31 cellular contexts compared by ENCODE assay signal in genomic region chr3:100614941-100615340, GRCh38. TPM values are rescaled to one million over a fixed set of nuclear protein-coding genes. Genes with fewer than 3 reads are reported as not detected.
DNase-seq lines count a peak whose midpoint lies in the region; ATAC-seq and TF ChIP-seq lines count a peak whose summit lies in the region.
"Had no signal": no experiment of that assay in that cellular context is flagged by ENCODE, and none has a peak within 500 bp of the region (broad histone marks: within the 10 kb centered on the region; RNA-seq: fewer than 3 reads in every experiment).

No MANE protein-coding gene starts in this region.

- H2BK5ac ChIP-seq in neuronal stem cell (ENCODE audit: low read length), result no peak overlapping the region

- no peaks in the 10 kb centered on the region for H3K27me3 ChIP-seq in colonic mucosa
- H3K27me3 ChIP-seq in right lobe of liver, result no peaks in the 10 kb centered on the region
- no peaks in the 10 kb centered on the region for H3K27me3 ChIP-seq in neuronal stem cell (ENCODE audit: control insufficient read depth in 3 of 3, insufficient read depth in 3 of 3, low read depth in 1 of 3, low read length in 3 of 3)

- TF ChIP-seq CTCF in colonic mucosa (IDR thresholded peaks at IDR 0.05) (no peak), right lobe of liver (IDR thresholded peaks at IDR 0.05) (no peak)
- no peak for TF ChIP-seq CTCF in activated CD8-positive, alpha-beta T cell treated with anti-CD3 and anti-CD28 coated beads for 36 hours (IDR thresholded peaks at IDR 0.05)

- no peaks in the 10 kb centered on the region for H3K79me1 ChIP-seq in neuronal stem cell (ENCODE audit: low read depth, low read length)

- H2AK5ac ChIP-seq in neuronal stem cell (ENCODE audit: low read depth, low read length), result no peak overlapping the region

- no peaks in the 10 kb centered on the region for H3K36me3 ChIP-seq in colonic mucosa
- H3K36me3 ChIP-seq in right lobe of liver, result no peaks in the 10 kb centered on the region
- H3K36me3 ChIP-seq in neuronal stem cell (replicated peaks in 1 of 2; ENCODE audit: control insufficient read depth in 2 of 2, insufficient read depth in 2 of 2, low read length in 2 of 2), result no peaks in the 10 kb centered on the region
- H3K36me3 ChIP-seq: spleen, upper lobe of right lung had no signal

- H2AFZ ChIP-seq in neuronal stem cell (ENCODE audit: low read length), result no peak overlapping the region
- H2AFZ ChIP-seq: GM23338 had no signal

- no peak overlapping the region for H3K27ac Mint-ChIP-seq in activated CD8-positive, alpha-beta T cell treated with anti-CD3 and anti-CD28 coated beads for 36 hours
- H3K27ac Mint-ChIP-seq: activated naive CD4-positive, alpha-beta T cell treated with anti-CD3 and anti-CD28 coated beads, Interleukin-2, amount 50 U/mL, for 72 hours; GM23338; natural killer cell; stimulated activated effector memory CD8-positive, alpha-beta T cell treated with anti-CD3 and anti-CD28 coated beads, Interleukin-12 subunit alpha, Interleukin-12 subunit beta, amount 100 ng/mL, for 72 hours had no signal

- H3K27me3 Mint-ChIP-seq in activated CD8-positive, alpha-beta T cell treated with anti-CD3 and anti-CD28 coated beads for 36 hours, result peaks cover 14% of the 10 kb centered on the region

- POLR2A ChIA-PET in activated CD8-positive, alpha-beta T cell treated with anti-CD3 and anti-CD28 coated beads for 36 hours (lab: Charles Lee), result interaction anchor here (0.5 kb wide), 1 partner anchor 79 kb away, joined by 3 read pairs; no protein-coding TSS in a partner anchor

- H2BK15ac ChIP-seq in neuronal stem cell (ENCODE audit: low read length), result no peak overlapping the region

- H3K4me1 ChIP-seq in colonic mucosa, result no peaks in the 10 kb centered on the region
- peaks cover 0 to 17% (median 0%) of the 10 kb centered on the region in 4 donors for H3K4me1 ChIP-seq in right lobe of liver
- peaks cover 0 to 6% of the 10 kb centered on the region in 2 donors for H3K4me1 ChIP-seq in neuronal stem cell (ENCODE audit: control insufficient read depth in 2 of 2, insufficient read depth in 1 of 2, low read depth in 1 of 2, low read length in 2 of 2)
- H3K4me1 ChIP-seq: spleen, upper lobe of right lung had no signal

- no peak overlapping the region for H3K14ac ChIP-seq in neuronal stem cell (ENCODE audit: low read length)

- peaks cover 1% of the 10 kb centered on the region for H3K9me3 Mint-ChIP-seq in activated CD8-positive, alpha-beta T cell treated with anti-CD3 and anti-CD28 coated beads for 36 hours
- H3K9me3 Mint-ChIP-seq: GM23338; stimulated activated effector memory CD8-positive, alpha-beta T cell treated with anti-CD3 and anti-CD28 coated beads, Interleukin-12 subunit alpha, Interleukin-12 subunit beta, amount 100 ng/mL, for 72 hours had no signal

- no peaks in the 10 kb centered on the region for H3K9me3 ChIP-seq in colonic mucosa
- H3K9me3 ChIP-seq in right lobe of liver, result no peaks in the 10 kb centered on the region
- H3K9me3 ChIP-seq in neuronal stem cell (replicated peaks in 1 of 2; ENCODE audit: control insufficient read depth in 2 of 2, insufficient read depth in 1 of 2, low read depth in 1 of 2, low read length in 2 of 2), result no peaks in the 10 kb centered on the region
- H3K9me3 ChIP-seq: spleen, upper lobe of right lung had no signal

- H3K9ac ChIP-seq in colonic mucosa (ENCODE audit: low read depth in 2 of 2, low read length in 2 of 2) (no peak overlapping the region), neuronal stem cell (ENCODE audit: low read depth, low read length, poor library complexity) (no peak overlapping the region)

- no peak for TF ChIP-seq POLR2A in right lobe of liver (IDR thresholded peaks at IDR 0.05)

- peaks cover 2% of the 10 kb centered on the region for H3K4me1 Mint-ChIP-seq in activated CD8-positive, alpha-beta T cell treated with anti-CD3 and anti-CD28 coated beads for 36 hours (ENCODE audit: low read depth)
- H3K4me1 Mint-ChIP-seq: natural killer cell; stimulated activated effector memory CD8-positive, alpha-beta T cell treated with anti-CD3 and anti-CD28 coated beads, Interleukin-12 subunit alpha, Interleukin-12 subunit beta, amount 100 ng/mL, for 72 hours had no signal

- DNase-seq in SKM-1 (lab: John Stamatoyannopoulos, UW; ENCODE audit: unreplicated experiment), result peak; percentile 24
- no peak for DNase-seq in SKM-1 treated with dmso at 0.1 percent for 144 hours (lab: John Stamatoyannopoulos, UW; ENCODE audit: unreplicated experiment)
- DNase-seq in colonic mucosa, result no peak
- no peak for DNase-seq in right lobe of liver
- DNase-seq in neuronal stem cell (ENCODE audit: low spot score), result no peak
- no peak for DNase-seq in activated CD8-positive, alpha-beta T cell treated with anti-CD3 and anti-CD28 coated beads for 36 hours
- DNase-seq: activated CD4-positive, alpha-beta T cell treated with anti-CD3 and anti-CD28 coated beads, Interleukin-2, amount 50 U/mL, for 1 hour; activated CD8-positive, alpha-beta memory T cell treated with anti-CD3 and anti-CD28 coated beads, Interleukin-2, amount 50 U/mL, for 4 hours; anterior cingulate cortex; cortex of kidney; DMS53; islet precursor cell; Kasumi-1; natural killer cell; NCI-H1092; NCI-H187 treated with DMSO at 0.1 percent for 48 hours; NCI-H748 treated with DMSO at 0.1 percent for 48 hours; spleen; stimulated activated CD4-positive, alpha-beta T cell treated with anti-CD3 and anti-CD28 coated beads, Interleukin-2, amount 100 ng/mL, for 48 hours; upper lobe of right lung had no signal

- no peak overlapping the region for H3K18ac ChIP-seq in neuronal stem cell (ENCODE audit: low read length)

- ATAC-seq in HG02981 (IDR thresholded peaks at IDR 0.05; ENCODE audit: unreplicated experiment), result peak; percentile 73
- ATAC-seq in HG03571 (IDR thresholded peaks at IDR 0.05; ENCODE audit: unreplicated experiment), result peak; percentile 70
- ATAC-seq in right lobe of liver, result no peak
- no peak for ATAC-seq in activated CD8-positive, alpha-beta T cell treated with anti-CD3 and anti-CD28 coated beads for 36 hours
- ATAC-seq: activated naive CD4-positive, alpha-beta T cell treated with anti-CD3 and anti-CD28 coated beads, Interleukin-2, amount 50 U/mL, for 72 hours; GM23338; natural killer cell; stimulated activated effector memory CD8-positive, alpha-beta T cell treated with anti-CD3 and anti-CD28 coated beads, Interleukin-12 subunit alpha, Interleukin-12 subunit beta, amount 100 ng/mL, for 72 hours; upper lobe of right lung had no signal

- H3K36me3 Mint-ChIP-seq in activated CD8-positive, alpha-beta T cell treated with anti-CD3 and anti-CD28 coated beads for 36 hours (ENCODE audit: low read depth), result peaks cover 27% of the 10 kb centered on the region
- H3K36me3 Mint-ChIP-seq: activated naive CD4-positive, alpha-beta T cell treated with anti-CD3 and anti-CD28 coated beads, Interleukin-2, amount 50 U/mL, for 72 hours; natural killer cell; stimulated activated effector memory CD8-positive, alpha-beta T cell treated with anti-CD3 and anti-CD28 coated beads, Interleukin-12 subunit alpha, Interleukin-12 subunit beta, amount 100 ng/mL, for 72 hours had no signal

- H4K8ac ChIP-seq in neuronal stem cell (ENCODE audit: low read depth, low read length), result no peak overlapping the region

- no peak overlapping the region for H2BK120ac ChIP-seq in neuronal stem cell (ENCODE audit: low read depth, low read length)

- intact Hi-C loops in colonic mucosa (cut with DNase I), result no loop called here
- intact Hi-C loops in right lobe of liver (cut with DNase I), result no loop called here
- intact Hi-C loops in activated CD8-positive, alpha-beta T cell treated with anti-CD3 and anti-CD28 coated beads for 36 hours (cut with micrococcal nuclease), result no loop called here

- H3K4ac ChIP-seq in neuronal stem cell (ENCODE audit: low read length), result no peak overlapping the region

- no peak overlapping the region for H3K23ac ChIP-seq in neuronal stem cell (ENCODE audit: low read depth, low read length, poor library complexity)

- no peak overlapping the region for H3K27ac ChIP-seq in colonic mucosa
- H3K27ac ChIP-seq in right lobe of liver, result peak overlapping the region in 1 of 3 donors; percentile 87
- H3K27ac ChIP-seq in neuronal stem cell (replicated peaks; ENCODE audit: low read length), result no peak overlapping the region
- H3K27ac ChIP-seq: RWPE1, spleen, upper lobe of right lung had no signal

- H3K4me3 Mint-ChIP-seq in activated CD8-positive, alpha-beta T cell treated with anti-CD3 and anti-CD28 coated beads for 36 hours, result no peak overlapping the region
- H3K4me3 Mint-ChIP-seq: GM23338; natural killer cell; stimulated activated effector memory CD8-positive, alpha-beta T cell treated with anti-CD3 and anti-CD28 coated beads, Interleukin-12 subunit alpha, Interleukin-12 subunit beta, amount 100 ng/mL, for 72 hours had no signal

- H3K4me2 ChIP-seq in neuronal stem cell (ENCODE audit: insufficient read depth, low read length, poor library complexity, severe bottlenecking), result no peak overlapping the region
- H3K4me2 ChIP-seq: GM23338 had no signal

- no peak overlapping the region for H3K4me3 ChIP-seq in colonic mucosa
- no peak overlapping the region for H3K4me3 ChIP-seq in right lobe of liver
- H3K4me3 ChIP-seq in neuronal stem cell (ENCODE audit: low read length in 2 of 2), result no peak overlapping the region
- H3K4me3 ChIP-seq: GM23338, spleen, upper lobe of right lung had no signal

- CTCF ChIA-PET in activated CD8-positive, alpha-beta T cell treated with anti-CD3 and anti-CD28 coated beads for 36 hours (lab: Charles Lee), result no interaction called here

- H4K91ac ChIP-seq in neuronal stem cell (ENCODE audit: low read depth, low read length, poor library complexity), result no peak overlapping the region

- H2BK12ac ChIP-seq in neuronal stem cell (ENCODE audit: low read length), result no peak overlapping the region

RNA-seq across cellular contexts. Expression of gene ADGRG7, which starts 5.5 kb away (rescaled TPM):
- total RNA-seq in colonic mucosa (10 to 100 TPM in 1 of 2 donors, 1 to 10 TPM in 1; 3.2 to 13.4 TPM), right lobe of liver (10 to 100 TPM in 4 of 6 experiments, 1 to 10 TPM in 2; 1.9 to 27.2 (median 21.8) TPM)
- polyA plus RNA-seq in neuronal stem cell (2013, experiment 1 of 2), result not detected
- polyA plus RNA-seq in neuronal stem cell (2013, experiment 2 of 2), result not detected
- 10 to 100 TPM; 21.2 to 24.7 TPM for total RNA-seq in activated CD8-positive, alpha-beta T cell treated with anti-CD3 and anti-CD28 coated beads for 36 hours
- total RNA-seq: A172; activated naive CD4-positive, alpha-beta T cell treated with anti-CD3 and anti-CD28 coated beads, Interleukin-2, amount 50 U/mL, for 72 hours; fibroblast of lung; GM23338; lower leg skin; natural killer cell; osteoblast; spleen; upper lobe of right lung had no signal
- polyA plus RNA-seq: BJ, fibroblast of lung, GM23338, spleen had no signal

Comparison
In these comparisons a context has a peak if more than half of its experiments do, and no peak if none do; other contexts are left out.
1. ATAC-seq: peak in HG02981 (single experiment) and HG03571 (single experiment); none in right lobe of liver (0 of 4) and activated CD8-positive, alpha-beta T cell treated with anti-CD3 and anti-CD28 coated beads for 36 hours (single experiment).